Comparison of ENCODE assay signal across 1 cellular context in the genomic region with DNA sequence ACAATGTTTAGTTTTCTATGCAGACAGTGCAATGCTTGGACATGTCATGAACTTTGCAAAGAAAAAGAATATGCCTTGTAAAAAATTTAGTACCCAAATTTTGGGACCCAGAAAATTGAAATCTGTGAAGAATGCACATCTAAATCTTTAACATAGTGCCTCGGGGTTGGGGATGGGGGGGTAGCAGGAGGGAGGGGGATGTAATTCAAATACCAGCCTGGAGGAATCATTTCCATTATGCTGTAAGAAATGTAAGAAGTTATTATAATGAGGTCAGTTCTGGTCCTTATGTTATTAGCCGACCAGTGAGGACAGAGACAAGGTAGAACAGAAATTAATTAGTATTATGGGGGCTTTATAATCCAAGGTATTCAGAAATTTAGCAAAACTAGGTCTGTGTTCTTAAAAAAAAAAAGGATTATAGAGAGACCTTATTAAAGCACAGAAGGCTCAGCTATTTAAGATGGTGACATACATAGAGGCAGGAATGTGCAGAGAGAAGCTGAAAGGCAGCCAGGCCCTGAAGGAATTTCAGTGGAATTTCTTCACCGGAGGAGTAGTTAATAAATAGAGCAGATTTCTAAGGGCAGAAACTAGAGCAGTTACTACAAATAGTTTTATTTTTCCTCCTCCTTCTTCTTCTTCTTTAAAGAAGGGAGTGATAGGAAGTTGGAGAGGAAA.
A peak's percentile ranks its signal among the peaks of the same experiment; 100 is the strongest.
TF ChIP-seq lines count a peak whose summit lies in the region.

No MANE protein-coding gene starts in this region.

TF ChIP-seq in H1, 55 proteins besides CTCF, POLR2A, EP300 and RAD21:
- TF ChIP-seq CTBP2 (IDR thresholded peaks at IDR 0.05; ENCODE audit: borderline replicate concordance, insufficient read depth, insufficient read length, low read length) (no peak), TEAD4 (IDR thresholded peaks at IDR 0.05; ENCODE audit: low read depth, low read length) (peak; percentile 89), CBX8 (IDR thresholded peaks at IDR 0.05; ENCODE audit: borderline replicate concordance, low read depth, low read length) (no peak), MAFK (IDR thresholded peaks at IDR 0.05; ENCODE audit: low read depth, low read length) (no peak), SP2 (IDR thresholded peaks at IDR 0.05; ENCODE audit: low read length) (no peak), SP4 (IDR thresholded peaks at IDR 0.05; ENCODE audit: low read length) (no peak)
